14 cellular contexts compared by ENCODE assay signal in the genomic region with DNA sequence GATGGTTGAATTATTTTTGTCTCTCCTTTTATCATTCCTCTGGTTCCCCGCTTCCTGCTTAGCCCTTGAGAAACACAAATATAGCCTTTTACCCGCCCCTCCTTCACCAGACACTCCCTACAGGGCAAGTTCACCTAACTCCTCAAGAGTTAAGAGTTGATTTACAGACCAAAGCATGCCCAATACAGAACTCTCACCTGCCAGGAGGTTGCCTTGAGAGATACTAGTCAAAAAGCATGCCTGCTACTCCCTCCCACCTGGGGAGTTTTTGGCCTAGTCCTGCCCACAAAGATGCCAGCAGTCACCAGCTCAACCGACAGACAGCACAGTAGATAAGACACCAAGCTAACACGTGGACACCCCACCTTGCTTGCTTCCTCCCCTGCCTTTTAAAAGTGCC. TPM values are rescaled to one million over a fixed set of nuclear protein-coding genes. Genes with fewer than 3 reads are reported as not detected.
DNase-seq lines count a peak whose midpoint lies in the region; ATAC-seq and TF ChIP-seq lines count a peak whose summit lies in the region.
"Had no signal": no experiment of that assay in that cellular context is flagged by ENCODE, and none has a peak within 500 bp of the region (broad histone marks: within the 10 kb centered on the region; RNA-seq: fewer than 3 reads in every experiment).

No MANE protein-coding gene starts in this region.

- no peak overlapping the region for H4K5ac ChIP-seq in H9 (ENCODE audit: insufficient read length, low read depth, low read length)

- H2AK5ac ChIP-seq in H9 (ENCODE audit: insufficient read length, low read length): no peak overlapping the region

- H3K27me3 Mint-ChIP-seq in CD4-positive, alpha-beta memory T cell: no peaks in the 10 kb centered on the region
- no peaks in the 10 kb centered on the region; the same call in 1 of the 2 replicates for H3K27me3 Mint-ChIP-seq in H9 (ENCODE audit: low read depth)
- H3K27me3 Mint-ChIP-seq in activated CD8-positive, alpha-beta T cell treated with anti-CD3 and anti-CD28 coated beads, Interleukin-2, amount 10 ng/mL, durations not matched to agents 7 days and 5 days (ENCODE audit: low read depth): peaks cover 14% of the 10 kb centered on the region
- peaks cover 0 to 26% (median 0%) of the 10 kb centered on the region in 5 donors for H3K27me3 Mint-ChIP-seq in naive thymus-derived CD4-positive, alpha-beta T cell

- no peak overlapping the region for H4K91ac ChIP-seq in H9 (ENCODE audit: insufficient read length, low read depth, low read length)

- no CpG with 5 or more reads among the region's 4 CpGs for WGBS in H9 (ENCODE audit: extremely low coverage, insufficient read length, low lambda C conversion rate)

- no peak overlapping the region for H3K9ac ChIP-seq in H9 (ENCODE audit: extremely low read depth, insufficient read length, low read length)

- no peaks in the 10 kb centered on the region for H3K9me3 Mint-ChIP-seq in CD4-positive, alpha-beta memory T cell
- H3K9me3 Mint-ChIP-seq in H9: no peaks in the 10 kb centered on the region
- no peaks in the 10 kb centered on the region for H3K9me3 Mint-ChIP-seq in activated CD8-positive, alpha-beta T cell treated with anti-CD3 and anti-CD28 coated beads, Interleukin-2, amount 10 ng/mL, durations not matched to agents 7 days and 5 days (ENCODE audit: insufficient read depth)
- H3K9me3 Mint-ChIP-seq in naive thymus-derived CD4-positive, alpha-beta T cell: peaks cover 0 to 3% (median 0%) of the 10 kb centered on the region in 11 donors

- no peak for DNase-seq in CD4-positive, alpha-beta memory T cell
- no peak for DNase-seq in H9
- DNase-seq in activated CD8-positive, alpha-beta T cell treated with anti-CD3 and anti-CD28 coated beads, Interleukin-2, amount 10 ng/mL, durations not matched to agents 7 days and 5 days: no peak
- DNase-seq in naive thymus-derived CD4-positive, alpha-beta T cell: peak in 5 of 9 donors; percentile 12 to 37 (median 23)
- DNase-seq in NOMO-1 treated with dmso at 0.1 percent for 144 hours (lab: John Stamatoyannopoulos, UW; ENCODE audit: unreplicated experiment): no peak
- DNase-seq in NCI-H1694 treated with DMSO at 0.1 percent for 48 hours (lab: John Stamatoyannopoulos, UW): no peak
- DNase-seq: activated CD8-positive, alpha-beta memory T cell treated with anti-CD3 and anti-CD28 coated beads, Interleukin-2, amount 50 U/mL, for 4 hours; foreskin keratinocyte; NCI-H146 had no signal

- H3K36me3 Mint-ChIP-seq in CD4-positive, alpha-beta memory T cell: peaks cover 0 to 5% of the 10 kb centered on the region in 2 donors
- H3K36me3 Mint-ChIP-seq in H9 (ENCODE audit: insufficient read depth in 1 of 3, low read depth in 3 of 3): peaks cover 6 to 17% (median 10%) of the 10 kb centered on the region in 3 experiments; a peak in 6 of 7 replicates
- no peaks in the 10 kb centered on the region for H3K36me3 Mint-ChIP-seq in activated CD8-positive, alpha-beta T cell treated with anti-CD3 and anti-CD28 coated beads, Interleukin-2, amount 10 ng/mL, durations not matched to agents 7 days and 5 days (ENCODE audit: low read depth)
- H3K36me3 Mint-ChIP-seq in naive thymus-derived CD4-positive, alpha-beta T cell: peaks cover 3 to 14% (median 7%) of the 10 kb centered on the region in 5 donors

- H3K36me3 ChIP-seq in CD4-positive, alpha-beta memory T cell (ENCODE audit: insufficient read depth, low read length): no peaks in the 10 kb centered on the region
- peaks cover 0 to under 1% (median 0%) of the 10 kb centered on the region in 3 experiments for H3K36me3 ChIP-seq in naive thymus-derived CD4-positive, alpha-beta T cell (ENCODE audit: control insufficient read depth in 2 of 3, insufficient read depth in 3 of 3, low read length in 3 of 3)

- no peak overlapping the region for H3K56ac ChIP-seq in H9 (ENCODE audit: insufficient read length, low read depth, low read length)

- intact Hi-C loops in CD4-positive, alpha-beta memory T cell (cut with micrococcal nuclease): no loop called here
- intact Hi-C loops in naive thymus-derived CD4-positive, alpha-beta T cell (cut with micrococcal nuclease): loop anchor here in 1 of 2 donors (2.0 kb wide), 1 partner anchor 14 kb away; no protein-coding TSS in a partner anchor

- H3K27ac ChIP-seq in CD4-positive, alpha-beta memory T cell (ENCODE audit: low read depth, low read length): no peak overlapping the region
- no peak overlapping the region for H3K27ac ChIP-seq in H9 (ENCODE audit: insufficient read length, low read depth, low read length)
- peak overlapping the region; percentile 15 for H3K27ac ChIP-seq in naive thymus-derived CD4-positive, alpha-beta T cell (ENCODE audit: low read depth, low read length)
- H3K27ac ChIP-seq: foreskin keratinocyte, vagina had no signal

- H3K18ac ChIP-seq in H9 (ENCODE audit: insufficient read length, low read depth, low read length): no peak overlapping the region

- no peak overlapping the region for H2AFZ ChIP-seq in H9 (ENCODE audit: low read length)

- no peak overlapping the region for H3K14ac ChIP-seq in H9 (ENCODE audit: insufficient read depth, low read length)

- H3K27ac Mint-ChIP-seq in CD4-positive, alpha-beta memory T cell: peak overlapping the region in 4 of 7 donors; percentile 61 to 76 (median 65)
- peak overlapping the region in 2 of 3 experiments; percentile 2 to 3; a peak in 3 of 7 replicates for H3K27ac Mint-ChIP-seq in H9
- no peak overlapping the region for H3K27ac Mint-ChIP-seq in activated CD8-positive, alpha-beta T cell treated with anti-CD3 and anti-CD28 coated beads, Interleukin-2, amount 10 ng/mL, durations not matched to agents 7 days and 5 days
- peak overlapping the region; percentile 36 to 91 (median 78) for H3K27ac Mint-ChIP-seq in naive thymus-derived CD4-positive, alpha-beta T cell
- H3K27ac Mint-ChIP-seq: CD14-positive monocyte had no signal

- H4K20me1 ChIP-seq in H9 (ENCODE audit: control insufficient read depth, insufficient read depth, insufficient read length): no peaks in the 10 kb centered on the region

- H2BK12ac ChIP-seq in H9 (ENCODE audit: insufficient read length, low read depth, low read length): no peak overlapping the region

- H4K8ac ChIP-seq in H9 (replicated peaks; ENCODE audit: insufficient read length, low read depth, low read length): no peak overlapping the region

- no peak overlapping the region for H3K4me2 ChIP-seq in H9 (ENCODE audit: insufficient read depth, insufficient read length, low read length)

- no peak overlapping the region for H3K23ac ChIP-seq in H9 (ENCODE audit: insufficient read length, low read depth, low read length)

- H3K4ac ChIP-seq in H9 (ENCODE audit: low read depth, low read length): no peak overlapping the region

- H2BK20ac ChIP-seq in H9 (ENCODE audit: low read depth, low read length, poor library complexity, severe bottlenecking): no peak overlapping the region

- H2BK15ac ChIP-seq in H9 (ENCODE audit: low read depth, low read length): no peak overlapping the region

- POLR2A ChIA-PET in CD4-positive, alpha-beta memory T cell (lab: Charles Lee; ENCODE audit: partially characterized antibody): no interaction called here
- POLR2A ChIA-PET in activated CD8-positive, alpha-beta T cell treated with anti-CD3 and anti-CD28 coated beads, Interleukin-2, amount 10 ng/mL, durations not matched to agents 7 days and 5 days (lab: Charles Lee): no interaction called here
- POLR2A ChIA-PET in naive thymus-derived CD4-positive, alpha-beta T cell (lab: Charles Lee): no interaction called here

- peak overlapping the region in 1 of 8 donors; percentile 0 for H3K4me3 Mint-ChIP-seq in CD4-positive, alpha-beta memory T cell
- H3K4me3 Mint-ChIP-seq in H9: no peak overlapping the region
- no peak overlapping the region for H3K4me3 Mint-ChIP-seq in activated CD8-positive, alpha-beta T cell treated with anti-CD3 and anti-CD28 coated beads, Interleukin-2, amount 10 ng/mL, durations not matched to agents 7 days and 5 days
- peak overlapping the region; percentile 22 to 76 (median 48) for H3K4me3 Mint-ChIP-seq in naive thymus-derived CD4-positive, alpha-beta T cell

- H3K9me3 ChIP-seq in CD4-positive, alpha-beta memory T cell (ENCODE audit: control insufficient read depth in 1 of 2, low read length in 2 of 2): no peaks in the 10 kb centered on the region
- no peaks in the 10 kb centered on the region for H3K9me3 ChIP-seq in H9 (ENCODE audit: control insufficient read depth, low read depth, low read length)
- H3K9me3 ChIP-seq in naive thymus-derived CD4-positive, alpha-beta T cell (ENCODE audit: control insufficient read depth in 2 of 3, low read length in 3 of 3): no peaks in the 10 kb centered on the region
- H3K9me3 ChIP-seq: vagina had no signal

- no peaks in the 10 kb centered on the region; the same call in 1 of the 2 replicates for H3K79me2 ChIP-seq in H9 (ENCODE audit: insufficient read depth, low read length)

- no peak for TF ChIP-seq CTCF in H9 (conservative IDR thresholded peaks at IDR 0.05)

- CTCF ChIA-PET in CD4-positive, alpha-beta memory T cell (lab: Charles Lee; ENCODE audit: partially characterized antibody): no interaction called here
- CTCF ChIA-PET in activated CD8-positive, alpha-beta T cell treated with anti-CD3 and anti-CD28 coated beads, Interleukin-2, amount 10 ng/mL, durations not matched to agents 7 days and 5 days (lab: Charles Lee): interaction anchor here (1.6 kb wide), 1 partner anchor 10 kb away, joined by 3 read pairs; no protein-coding TSS in a partner anchor
- CTCF ChIA-PET in naive thymus-derived CD4-positive, alpha-beta T cell (lab: Charles Lee): no interaction called here

- H3K23me2 ChIP-seq in H9 (ENCODE audit: insufficient read length, low read depth, low read length, poor library complexity, severe bottlenecking): no peaks in the 10 kb centered on the region

- no peaks in the 10 kb centered on the region for H3K4me1 ChIP-seq in CD4-positive, alpha-beta memory T cell (ENCODE audit: insufficient read depth, low read length)
- H3K4me1 ChIP-seq in H9 (ENCODE audit: insufficient read depth, low read length): peaks cover 7% of the 10 kb centered on the region; the same call in 1 of the 2 replicates
- peaks cover 0 to 15% of the 10 kb centered on the region in 2 donors for H3K4me1 ChIP-seq in naive thymus-derived CD4-positive, alpha-beta T cell (ENCODE audit: control insufficient read depth in 2 of 2, insufficient read depth in 2 of 2, low read length in 2 of 2)
- H3K4me1 ChIP-seq: foreskin keratinocyte, vagina had no signal

- peaks cover 9% of the 10 kb centered on the region for H3K79me1 ChIP-seq in H9 (ENCODE audit: insufficient read depth, low read depth, low read length, poor library complexity, severe bottlenecking)

- no peaks in the 10 kb centered on the region for H3K27me3 ChIP-seq in CD4-positive, alpha-beta memory T cell (ENCODE audit: insufficient read depth, low read length)
- H3K27me3 ChIP-seq in H9 (ENCODE audit: insufficient read depth, low read length): no peaks in the 10 kb centered on the region
- no peaks in the 10 kb centered on the region for H3K27me3 ChIP-seq in naive thymus-derived CD4-positive, alpha-beta T cell (ENCODE audit: control insufficient read depth in 2 of 2, insufficient read depth in 2 of 2, low read length in 2 of 2)
- H3K27me3 ChIP-seq: foreskin keratinocyte, vagina had no signal

- peaks cover 0 to 6% (median 2%) of the 10 kb centered on the region in 4 donors for H3K4me1 Mint-ChIP-seq in CD4-positive, alpha-beta memory T cell
- peaks cover 8 to 15% of the 10 kb centered on the region in 2 experiments; a peak in 3 of 4 replicates for H3K4me1 Mint-ChIP-seq in H9
- H3K4me1 Mint-ChIP-seq in activated CD8-positive, alpha-beta T cell treated with anti-CD3 and anti-CD28 coated beads, Interleukin-2, amount 10 ng/mL, durations not matched to agents 7 days and 5 days (ENCODE audit: low read depth): peaks cover 10% of the 10 kb centered on the region
- H3K4me1 Mint-ChIP-seq in naive thymus-derived CD4-positive, alpha-beta T cell: peaks cover 13 to 29% (median 18%) of the 10 kb centered on the region in 7 donors
- H3K4me1 Mint-ChIP-seq: CD14-positive monocyte had no signal

- ATAC-seq in activated CD8-positive, alpha-beta T cell treated with anti-CD3 and anti-CD28 coated beads, Interleukin-2, amount 10 ng/mL, durations not matched to agents 7 days and 5 days: peak; percentile 23
- ATAC-seq in naive thymus-derived CD4-positive, alpha-beta T cell: peak; percentile 85
- no peak for ATAC-seq in HG03378 (IDR thresholded peaks at IDR 0.05; ENCODE audit: unreplicated experiment)
- ATAC-seq: foreskin keratinocyte, sciatic nerve, SK-N-SH treated with all-trans-retinoic acid at 6 μM for 48 hours had no signal

- H2BK120ac ChIP-seq in H9 (ENCODE audit: low read depth, low read length, poor library complexity, severe bottlenecking): no peak overlapping the region

- no peak overlapping the region for H2BK5ac ChIP-seq in H9 (ENCODE audit: insufficient read length, low read length)

- no peak overlapping the region for H3K4me3 ChIP-seq in CD4-positive, alpha-beta memory T cell (ENCODE audit: low read length in 2 of 2)
- no peak overlapping the region for H3K4me3 ChIP-seq in naive thymus-derived CD4-positive, alpha-beta T cell (ENCODE audit: low read length)
- H3K4me3 ChIP-seq: vagina had no signal

- H3T11ph ChIP-seq in H9 (ENCODE audit: low read length): no peak overlapping the region

RNA-seq across cellular contexts. Expression of gene LGMN, which starts 11.2 kb away (rescaled TPM):
- total RNA-seq in CD4-positive, alpha-beta memory T cell: 10 to 100 TPM; 14.0 TPM
- polyA plus RNA-seq in CD4-positive, alpha-beta memory T cell: 10 to 100 TPM in 1 of 2 donors, 1 to 10 TPM in 1; 9.6 to 10.6 TPM
- total RNA-seq in H9 (2021): 55.0 and 55.3 TPM in 2 replicates
- total RNA-seq in activated CD8-positive, alpha-beta T cell treated with anti-CD3 and anti-CD28 coated beads, Interleukin-2, amount 10 ng/mL, durations not matched to agents 7 days and 5 days: under 1 TPM; 0.73 to 0.76 TPM
- 10 to 100 TPM in 3 of 5 experiments, 1 to 10 TPM in 2; 8.7 to 28.7 (median 10.1) TPM for total RNA-seq in naive thymus-derived CD4-positive, alpha-beta T cell
- polyA plus RNA-seq in naive thymus-derived CD4-positive, alpha-beta T cell: 10 to 100 TPM; 25.2 to 26.4 TPM

RNA-seq across cellular contexts. Expression of gene GOLGA5, which starts 56.9 kb away (rescaled TPM):
- 10 to 100 TPM; 27.4 to 29.8 TPM for total RNA-seq in CD4-positive, alpha-beta memory T cell
- 10 to 100 TPM; 18.0 to 26.8 TPM for polyA plus RNA-seq in CD4-positive, alpha-beta memory T cell
- total RNA-seq in H9 (2021): 23.9 and 25.4 TPM in 2 replicates
- total RNA-seq in activated CD8-positive, alpha-beta T cell treated with anti-CD3 and anti-CD28 coated beads, Interleukin-2, amount 10 ng/mL, durations not matched to agents 7 days and 5 days: 10 to 100 TPM; 15.8 to 16.1 TPM
- total RNA-seq in naive thymus-derived CD4-positive, alpha-beta T cell: 10 to 100 TPM in 4 of 5 experiments, 1 to 10 TPM in 1; 9.7 to 25.8 (median 23.5) TPM
- polyA plus RNA-seq in naive thymus-derived CD4-positive, alpha-beta T cell: 10 to 100 TPM; 17.6 to 27.9 TPM

Comparison
In these comparisons a context has a peak if more than half of its experiments do, and no peak if none do; other contexts are left out.
1. DNase-seq: peak in naive thymus-derived CD4-positive, alpha-beta T cell (5 of 9); none in CD4-positive, alpha-beta memory T cell (0 of 5), H9 (single experiment), activated CD8-positive, alpha-beta T cell treated with anti-CD3 and anti-CD28 coated beads, Interleukin-2, amount 10 ng/mL, durations not matched to agents 7 days and 5 days (single experiment), NOMO-1 treated with dmso at 0.1 percent for 144 hours (single experiment) and NCI-H1694 treated with DMSO at 0.1 percent for 48 hours (single experiment).
2. H3K4me3 Mint-ChIP-seq: peak in naive thymus-derived CD4-positive, alpha-beta T cell (10 of 10); none in H9 (0 of 2) and activated CD8-positive, alpha-beta T cell treated with anti-CD3 and anti-CD28 coated beads, Interleukin-2, amount 10 ng/mL, durations not matched to agents 7 days and 5 days (single experiment).
3. RNA of gene LGMN, which starts 11.2 kb away (total RNA-seq): 55.0 to 55.3 TPM in H9, 14.0 TPM in CD4-positive, alpha-beta memory T cell and 8.7 to 28.7 TPM in naive thymus-derived CD4-positive, alpha-beta T cell; 0.73 to 0.76 TPM in activated CD8-positive, alpha-beta T cell treated with anti-CD3 and anti-CD28 coated beads, Interleukin-2, amount 10 ng/mL, durations not matched to agents 7 days and 5 days; every median in the first group is over 4 times any median in the second.